11 cellular contexts compared by ENCODE assay signal in genomic region chr19:604355-604754, GRCh38. TPM values are rescaled to one million over a fixed set of nuclear protein-coding genes. Genes with fewer than 3 reads are reported as not detected.
A peak's percentile ranks its signal among the peaks of the same experiment; 100 is the strongest.
DNase-seq lines count a peak whose midpoint lies in the region; ATAC-seq and TF ChIP-seq lines count a peak whose summit lies in the region.
"Had no signal": no experiment of that assay in that cellular context is flagged by ENCODE, and none has a peak within 500 bp of the region (broad histone marks: within the 10 kb centered on the region; RNA-seq: fewer than 3 reads in every experiment).

No MANE protein-coding gene starts in this region.

- intact Hi-C loops in colonic mucosa (cut with DNase I): no loop called here
- intact Hi-C loops in CD14-positive monocyte (cut with micrococcal nuclease): no loop called here

- H3K4me3 Mint-ChIP-seq in CD14-positive monocyte: no peak overlapping the region
- H3K4me3 Mint-ChIP-seq: stimulated activated naive CD8-positive, alpha-beta T cell treated with anti-CD3 and anti-CD28 coated beads, Interleukin-15, Interleukin-2, amounts not matched to agents 100 ng/mL and 50 ng/mL, for 24 hours had no signal

- H3K36me3 ChIP-seq in colonic mucosa: no peaks in the 10 kb centered on the region
- H3K36me3 ChIP-seq: right lobe of liver had no signal

- ATAC-seq in omental fat pad (ENCODE audit: low FRiP score): no peak

- no peak overlapping the region for H3K4me3 ChIP-seq in colonic mucosa
- H3K4me3 ChIP-seq: right lobe of liver had no signal

- H3K9ac ChIP-seq in colonic mucosa (ENCODE audit: low read depth in 2 of 2, low read length in 2 of 2): no peak overlapping the region

- H3K27ac Mint-ChIP-seq in CD14-positive monocyte: no peak overlapping the region

- H3K4me1 Mint-ChIP-seq in CD14-positive monocyte: peaks cover 7% of the 10 kb centered on the region

- DNase-seq in activated CD8-positive, alpha-beta memory T cell treated with anti-CD3 and anti-CD28 coated beads for 48 hours (ENCODE audit: low read depth in 2 of 3, low spot score in 2 of 3): peak in 2 of 3 experiments; percentile 32 to 47
- no peak for DNase-seq in activated CD8-positive, alpha-beta memory T cell treated with anti-CD3 and anti-CD28 coated beads for 24 hours
- DNase-seq in T-helper 1 cell: peak in 3 of 5 donors; percentile 23 to 51 (median 28)
- DNase-seq in colonic mucosa: peak; percentile 37
- DNase-seq in stimulated activated naive CD4-positive, alpha-beta T cell treated with Interleukin-2 at 50 U/mL for 16 hours (lab: John Stamatoyannopoulos, UW): peak; percentile 15
- DNase-seq in omental fat pad (ENCODE audit: low spot score): no peak
- no peak for DNase-seq in DMS 273 treated with DMSO at 0.1 percent for 48 hours (lab: John Stamatoyannopoulos, UW)
- no peak for DNase-seq in CD14-positive monocyte (ENCODE audit: low spot score)
- DNase-seq: glutamatergic neuron, right lobe of liver had no signal

- H3K27me3 Mint-ChIP-seq in CD14-positive monocyte (ENCODE audit: low read depth in 3 of 3): peaks cover 4 to 12% (median 10%) of the 10 kb centered on the region in 3 donors
- H3K27me3 Mint-ChIP-seq: stimulated activated naive CD8-positive, alpha-beta T cell treated with anti-CD3 and anti-CD28 coated beads, Interleukin-15, Interleukin-2, amounts not matched to agents 100 ng/mL and 50 ng/mL, for 24 hours had no signal

- H3K27ac ChIP-seq in colonic mucosa: no peak overlapping the region
- H3K27ac ChIP-seq: right lobe of liver had no signal

- peaks cover 3% of the 10 kb centered on the region for H3K27me3 ChIP-seq in colonic mucosa
- H3K27me3 ChIP-seq: right lobe of liver had no signal

- TF ChIP-seq CTCF in colonic mucosa (IDR thresholded peaks at IDR 0.05) (no peak), omental fat pad (IDR thresholded peaks at IDR 0.05) (no peak), CD14-positive monocyte (IDR thresholded peaks at IDR 0.05) (no peak)

- peaks cover 2 to 20% (median 11%) of the 10 kb centered on the region in 7 donors for H3K9me3 Mint-ChIP-seq in CD14-positive monocyte
- H3K9me3 Mint-ChIP-seq: stimulated activated naive CD8-positive, alpha-beta T cell treated with anti-CD3 and anti-CD28 coated beads, Interleukin-15, Interleukin-2, amounts not matched to agents 100 ng/mL and 50 ng/mL, for 24 hours had no signal

- H3K4me1 ChIP-seq in colonic mucosa: no peaks in the 10 kb centered on the region
- H3K4me1 ChIP-seq: right lobe of liver had no signal

- no peaks in the 10 kb centered on the region for H3K9me3 ChIP-seq in colonic mucosa
- H3K9me3 ChIP-seq: right lobe of liver had no signal

- H3K36me3 Mint-ChIP-seq in CD14-positive monocyte: no peaks in the 10 kb centered on the region

RNA-seq across cellular contexts. Expression of gene HCN2, which starts 14.7 kb away (rescaled TPM):
- under 1 TPM; 0.17 to 0.40 TPM for total RNA-seq in colonic mucosa
- under 1 TPM in 2 of 4 donors, not detected in 2; 0.13 to 0.56 TPM for total RNA-seq in omental fat pad
- not detected for polyA plus RNA-seq in CD14-positive monocyte

RNA-seq across cellular contexts. Expression of gene POLRMT, which starts 29.0 kb away (rescaled TPM):
- total RNA-seq in colonic mucosa (10 to 100 TPM; 50.2 to 77.3 TPM), omental fat pad (10 to 100 TPM; 17.3 to 33.8 (median 30.1) TPM)
- polyA plus RNA-seq in CD14-positive monocyte: 10 to 100 TPM; 16.2 to 17.6 TPM

RNA-seq across cellular contexts. Expression of gene BSG, which starts 32.0 kb away (rescaled TPM):
- total RNA-seq in colonic mucosa: 1,000 to 10,000 TPM in 1 of 2 donors, 100 to 1,000 TPM in 1; 920 to 1,084 TPM
- 100 to 1,000 TPM; 331 to 521 (median 417) TPM for total RNA-seq in omental fat pad
- 100 to 1,000 TPM; 364 to 431 TPM for polyA plus RNA-seq in CD14-positive monocyte

RNA-seq across cellular contexts. Expression of gene FGF22, which starts 35.3 kb away (rescaled TPM):
- total RNA-seq in colonic mucosa (not detected), omental fat pad (under 1 TPM in 1 of 4 donors, not detected in 3; 0.38 TPM)
- polyA plus RNA-seq in CD14-positive monocyte: not detected

RNA-seq across cellular contexts. Expression of gene RNF126, which starts 58.7 kb away (rescaled TPM):
- 10 to 100 TPM; 54.6 to 74.7 TPM for total RNA-seq in colonic mucosa
- total RNA-seq in omental fat pad: 10 to 100 TPM; 40.1 to 87.7 (median 47.7) TPM
- 10 to 100 TPM; 29.1 to 31.6 TPM for polyA plus RNA-seq in CD14-positive monocyte

Comparison
In these comparisons a context has a peak if more than half of its experiments do, and no peak if none do; other contexts are left out.
1. DNase-seq: peak in activated CD8-positive, alpha-beta memory T cell treated with anti-CD3 and anti-CD28 coated beads for 48 hours (2 of 3), T-helper 1 cell (3 of 5), colonic mucosa (single experiment) and stimulated activated naive CD4-positive, alpha-beta T cell treated with Interleukin-2 at 50 U/mL for 16 hours (single experiment); none in activated CD8-positive, alpha-beta memory T cell treated with anti-CD3 and anti-CD28 coated beads for 24 hours (single experiment), omental fat pad (single experiment), DMS 273 treated with DMSO at 0.1 percent for 48 hours (single experiment) and CD14-positive monocyte (single experiment).